In genomic region chr5:145161384-145161783, GRCh38 we compare ENCODE assay signal across 14 cellular contexts.
DNase-seq lines count a peak whose midpoint lies in the region; ATAC-seq and TF ChIP-seq lines count a peak whose summit lies in the region.
"Had no signal": no experiment of that assay in that cellular context is flagged by ENCODE, and none has a peak within 500 bp of the region (broad histone marks: within the 10 kb centered on the region; RNA-seq: fewer than 3 reads in every experiment).

No MANE protein-coding gene starts in this region.

- H3K27ac Mint-ChIP-seq in CD4-positive, alpha-beta T cell = no peak overlapping the region
- H3K27ac Mint-ChIP-seq: CD14-positive monocyte; CD8-positive, alpha-beta memory T cell had no signal

- H3K36me3 ChIP-seq in A673 (ENCODE audit: insufficient read depth, low read length, poor library complexity, severe bottlenecking) (no peaks in the 10 kb centered on the region), mesendoderm (ENCODE audit: control insufficient read depth, insufficient read depth, low read length) (no peaks in the 10 kb centered on the region)
- H3K36me3 ChIP-seq: HAP-1 had no signal

- no peak overlapping the region for H4K8ac ChIP-seq in mesendoderm (ENCODE audit: low read depth, low read length)

- POLR2A ChIA-PET in A673 (lab: Charles Lee; ENCODE audit: low non-redundant PET) = no interaction called here
- POLR2A ChIA-PET in CD4-positive, alpha-beta T cell (lab: Charles Lee) = no interaction called here

- H4K5ac ChIP-seq in mesendoderm (ENCODE audit: low read length) = no peak overlapping the region

- peak overlapping the region; percentile 60 for H3K18ac ChIP-seq in mesendoderm (ENCODE audit: low read length)

- no peak for TF ChIP-seq POLR2A in GM18505 (IDR thresholded peaks at IDR 0.05; ENCODE audit: borderline replicate concordance, extremely low read depth, insufficient read depth, insufficient read length)

- H3K56ac ChIP-seq in mesendoderm (ENCODE audit: low read length) = no peak overlapping the region

- H3K4me3 ChIP-seq in A673 (ENCODE audit: low read depth, low read length, poor library complexity, severe bottlenecking) = no peak overlapping the region
- no peak overlapping the region for H3K4me3 ChIP-seq in mesendoderm (ENCODE audit: low read length)
- H3K4me3 ChIP-seq: HAP-1 had no signal

- CTCF ChIA-PET in A673 (lab: Charles Lee) = no interaction called here
- CTCF ChIA-PET in CD4-positive, alpha-beta T cell (lab: Charles Lee) = interaction anchor here (0.6 kb wide), 1 partner anchor 46 kb away, joined by 3 read pairs; no protein-coding TSS in a partner anchor

- H2BK5ac ChIP-seq in mesendoderm (ENCODE audit: low read length) = no peak overlapping the region

- no peak for TF ChIP-seq CTCF in A673 (conservative IDR thresholded peaks at IDR 0.05; ENCODE audit: low read depth, low read length)
- TF ChIP-seq CTCF in CD4-positive, alpha-beta T cell (IDR thresholded peaks at IDR 0.05) = no peak

- no peak overlapping the region for H3K23ac ChIP-seq in mesendoderm (ENCODE audit: low read length)

- no TSS peak for BruUV-seq in A673 (replicated peaks; lab: Mats Ljungman, UMichigan)

- intact Hi-C loops in A673 (cut with micrococcal nuclease; ENCODE audit: unreplicated experiment) = no loop called here
- intact Hi-C loops in CD4-positive, alpha-beta T cell (cut with DNase I, micrococcal nuclease) = no loop called here

- no peak overlapping the region for H2AK5ac ChIP-seq in mesendoderm (ENCODE audit: low read length)

- no peaks in the 10 kb centered on the region for H3K79me2 ChIP-seq in mesendoderm (ENCODE audit: control insufficient read depth, insufficient read depth, low read length)

- H2BK120ac ChIP-seq in mesendoderm (ENCODE audit: low read depth, low read length) = peak overlapping the region; percentile 38

- no peaks in the 10 kb centered on the region for H3K27me3 ChIP-seq in A673 (replicated peaks; ENCODE audit: insufficient read depth, low read depth, low read length, poor library complexity)
- no peaks in the 10 kb centered on the region for H3K27me3 ChIP-seq in mesendoderm (ENCODE audit: insufficient read depth, low read length, poor library complexity)
- no peaks in the 10 kb centered on the region for H3K27me3 ChIP-seq in CD4-positive, alpha-beta T cell (ENCODE audit: control insufficient read depth, insufficient read depth, low read length)

- H3K9ac ChIP-seq in mesendoderm (ENCODE audit: low read length) = no peak overlapping the region

- H3K4me2 ChIP-seq in mesendoderm (ENCODE audit: low read length) = no peak overlapping the region

- no peak overlapping the region for H3K4me3 Mint-ChIP-seq in CD4-positive, alpha-beta T cell
- H3K4me3 Mint-ChIP-seq: CD14-positive monocyte; CD8-positive, alpha-beta memory T cell had no signal

- H2BK15ac ChIP-seq in mesendoderm (replicated peaks; ENCODE audit: low read depth) = no peak overlapping the region

- no peak for ATAC-seq in CD4-positive, alpha-beta T cell (ENCODE audit: poor library complexity)
- ATAC-seq in GM19452 (IDR thresholded peaks at IDR 0.05; ENCODE audit: unreplicated experiment) = no peak
- no peak for ATAC-seq in GM18505 (IDR thresholded peaks at IDR 0.05; ENCODE audit: unreplicated experiment)
- ATAC-seq: HepG2 had no signal

- peak; percentile 12 for DNase-seq in A673 (ENCODE audit: low spot score)
- peak; percentile 29 for DNase-seq in ELF-1 (ENCODE audit: low read depth, low spot score)
- DNase-seq in NCI-H69 (lab: John Stamatoyannopoulos, UW) = peak; percentile 94
- no peak for DNase-seq in mesendoderm
- DNase-seq in CD4-positive, alpha-beta T cell = no peak
- no peak for DNase-seq in iPS-NIHi7 (ENCODE audit: extremely low spot score)
- DNase-seq: CD8-positive, alpha-beta memory T cell; DMS53; GOT3 had no signal

- H3K79me1 ChIP-seq in mesendoderm (ENCODE audit: low read length) = no peaks in the 10 kb centered on the region

- H3K4me1 ChIP-seq in A673 (ENCODE audit: insufficient read depth, low read length, poor library complexity, severe bottlenecking) = peaks cover 5% of the 10 kb centered on the region
- peaks cover 8% of the 10 kb centered on the region for H3K4me1 ChIP-seq in mesendoderm (ENCODE audit: control insufficient read depth, low read depth, low read length)
- H3K4me1 ChIP-seq: HAP-1 had no signal

- H3K27me3 Mint-ChIP-seq in CD4-positive, alpha-beta T cell = no peaks in the 10 kb centered on the region
- H3K27me3 Mint-ChIP-seq: CD8-positive, alpha-beta memory T cell had no signal

- no CpG with 5 or more reads among the region's 3 CpGs for WGBS in mesendoderm (ENCODE audit: extremely low coverage, insufficient coverage, low lambda C conversion rate)

- H3K27ac ChIP-seq in A673 (ENCODE audit: low read depth, low read length, poor library complexity, severe bottlenecking) (no peak overlapping the region), mesendoderm (ENCODE audit: low read depth, low read length) (no peak overlapping the region)
- no peak overlapping the region for H3K27ac ChIP-seq in CD4-positive, alpha-beta T cell (ENCODE audit: low read depth, low read length)

- H3K36me3 Mint-ChIP-seq in CD4-positive, alpha-beta T cell (ENCODE audit: low read depth) = no peaks in the 10 kb centered on the region
- H3K36me3 Mint-ChIP-seq: CD14-positive monocyte; CD8-positive, alpha-beta memory T cell had no signal

- H3K9me3 ChIP-seq in A673 (ENCODE audit: low read depth, low read length, poor library complexity, severe bottlenecking) = no peaks in the 10 kb centered on the region
- H3K9me3 ChIP-seq in CD4-positive, alpha-beta T cell (ENCODE audit: control insufficient read depth, low read length) = no peaks in the 10 kb centered on the region
- H3K9me3 ChIP-seq: HAP-1 had no signal

- peaks cover 7% of the 10 kb centered on the region for H3K9me3 Mint-ChIP-seq in CD4-positive, alpha-beta T cell

- H3K4ac ChIP-seq in mesendoderm (ENCODE audit: low read depth, low read length) = no peak overlapping the region

- H3K4me1 Mint-ChIP-seq in CD4-positive, alpha-beta T cell (ENCODE audit: low read depth) = no peaks in the 10 kb centered on the region
- H3K4me1 Mint-ChIP-seq: CD14-positive monocyte; CD8-positive, alpha-beta memory T cell had no signal

Comparison
In these comparisons a context has a peak if more than half of its experiments do, and no peak if none do; other contexts are left out.
1. DNase-seq: peak in A673 (single experiment), ELF-1 (single experiment) and NCI-H69 (single experiment); none in mesendoderm (single experiment), CD4-positive, alpha-beta T cell (0 of 10) and iPS-NIHi7 (single experiment).